1 cellular context compared by ENCODE assay signal in the genomic region with DNA sequence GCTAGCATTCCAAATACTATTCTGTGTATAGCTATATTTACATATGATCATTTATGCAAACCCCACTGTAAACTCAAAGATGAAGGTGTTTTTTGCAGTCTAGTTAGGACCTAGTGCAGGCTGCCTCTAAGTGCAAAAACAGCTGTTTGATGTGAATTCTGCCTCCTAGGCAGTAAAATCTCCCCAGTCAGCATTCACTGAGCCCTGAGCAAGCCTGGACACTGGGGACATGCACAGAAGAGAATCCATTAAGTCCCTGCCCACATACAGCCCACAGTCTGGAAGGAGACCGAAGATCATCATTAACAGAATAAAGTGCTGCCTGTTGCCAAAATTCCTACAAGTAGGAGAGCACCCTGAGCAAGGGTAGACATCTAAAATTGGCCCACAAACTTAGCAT.
TF ChIP-seq lines count a peak whose summit lies in the region.

No MANE protein-coding gene starts in this region.

TF ChIP-seq in K562, 482 proteins besides CTCF, POLR2A, EP300 and RAD21 (continued from another document):
- TF ChIP-seq, protein P1, sequence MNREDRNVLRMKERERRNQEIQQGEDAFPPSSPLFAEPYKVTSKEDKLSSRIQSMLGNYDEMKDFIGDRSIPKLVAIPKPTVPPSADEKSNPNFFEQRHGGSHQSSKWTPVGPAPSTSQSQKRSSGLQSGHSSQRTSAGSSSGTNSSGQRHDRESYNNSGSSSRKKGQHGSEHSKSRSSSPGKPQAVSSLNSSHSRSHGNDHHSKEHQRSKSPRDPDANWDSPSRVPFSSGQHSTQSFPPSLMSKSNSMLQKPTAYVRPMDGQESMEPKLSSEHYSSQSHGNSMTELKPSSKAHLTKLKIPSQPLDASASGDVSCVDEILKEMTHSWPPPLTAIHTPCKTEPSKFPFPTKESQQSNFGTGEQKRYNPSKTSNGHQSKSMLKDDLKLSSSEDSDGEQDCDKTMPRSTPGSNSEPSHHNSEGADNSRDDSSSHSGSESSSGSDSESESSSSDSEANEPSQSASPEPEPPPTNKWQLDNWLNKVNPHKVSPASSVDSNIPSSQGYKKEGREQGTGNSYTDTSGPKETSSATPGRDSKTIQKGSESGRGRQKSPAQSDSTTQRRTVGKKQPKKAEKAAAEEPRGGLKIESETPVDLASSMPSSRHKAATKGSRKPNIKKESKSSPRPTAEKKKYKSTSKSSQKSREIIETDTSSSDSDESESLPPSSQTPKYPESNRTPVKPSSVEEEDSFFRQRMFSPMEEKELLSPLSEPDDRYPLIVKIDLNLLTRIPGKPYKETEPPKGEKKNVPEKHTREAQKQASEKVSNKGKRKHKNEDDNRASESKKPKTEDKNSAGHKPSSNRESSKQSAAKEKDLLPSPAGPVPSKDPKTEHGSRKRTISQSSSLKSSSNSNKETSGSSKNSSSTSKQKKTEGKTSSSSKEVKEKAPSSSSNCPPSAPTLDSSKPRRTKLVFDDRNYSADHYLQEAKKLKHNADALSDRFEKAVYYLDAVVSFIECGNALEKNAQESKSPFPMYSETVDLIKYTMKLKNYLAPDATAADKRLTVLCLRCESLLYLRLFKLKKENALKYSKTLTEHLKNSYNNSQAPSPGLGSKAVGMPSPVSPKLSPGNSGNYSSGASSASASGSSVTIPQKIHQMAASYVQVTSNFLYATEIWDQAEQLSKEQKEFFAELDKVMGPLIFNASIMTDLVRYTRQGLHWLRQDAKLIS (CRISPR knock-in tag; IDR thresholded peaks at IDR 0.05): no peak
- TF ChIP-seq SRSF7 (optimal IDR thresholded peaks at IDR 0.05; ENCODE audit: low read depth, low read length): no peak
TF ChIP-seq in K562: peak in this region for 1.
